ENCODE assay signal across 8 cellular contexts in the genomic region with DNA sequence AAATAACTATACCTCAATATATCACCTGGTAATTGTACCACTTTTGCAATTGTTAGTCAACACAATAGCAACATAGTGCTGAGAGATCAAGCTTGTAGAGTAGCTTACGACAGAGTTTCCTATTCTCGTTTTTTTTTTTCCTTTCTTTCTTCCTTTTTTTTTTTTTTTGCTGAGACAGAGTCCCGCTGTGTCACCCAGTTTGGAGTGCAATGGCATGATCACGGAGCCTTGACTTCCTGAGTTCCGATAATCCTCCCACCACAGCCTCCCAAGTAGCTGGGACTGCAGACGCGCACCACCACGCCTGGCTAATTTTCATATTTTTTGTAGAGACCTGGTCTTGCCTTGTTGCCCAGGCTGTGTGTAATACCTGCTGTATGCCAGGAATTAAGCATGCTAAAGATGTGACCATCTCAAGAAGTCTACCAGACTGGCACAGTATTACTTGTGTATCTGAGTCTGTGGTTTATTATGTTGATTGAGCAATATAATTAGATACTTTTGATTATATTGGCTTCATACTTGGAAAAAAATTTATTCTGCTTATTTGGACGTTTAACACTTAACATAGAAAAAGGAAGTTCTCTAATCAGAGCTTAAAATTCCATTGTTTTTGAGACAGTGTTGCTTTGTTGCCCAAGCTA. TPM values are rescaled to one million over a fixed set of nuclear protein-coding genes. Genes with fewer than 3 reads are reported as not detected.
DNase-seq lines count a peak whose midpoint lies in the region; TF ChIP-seq lines count a peak whose summit lies in the region.

No MANE protein-coding gene starts in this region.

- TF ChIP-seq EP300 in neural cell (conservative IDR thresholded peaks at IDR 0.05; ENCODE audit: poor library complexity, severe bottlenecking) (no peak), transverse colon (IDR thresholded peaks at IDR 0.05; ENCODE audit: low read depth) (no peak)

- 51 to 55% methylated on average over 6 to 9 of the region's 9 CpGs for WGBS in transverse colon (ENCODE audit: low coverage in 1 of 2), 2 donors

- H3F3A ChIP-seq in MM.1S (ENCODE audit: insufficient read depth, low read length) = peaks cover 33% of the 10 kb centered on the region
- H3F3A ChIP-seq in neural cell (ENCODE audit: insufficient read depth, low read length, poor library complexity, severe bottlenecking) = peaks cover 3% of the 10 kb centered on the region

- H3K27ac Mint-ChIP-seq in activated naive CD8-positive, alpha-beta T cell = peak overlapping the region; percentile 74

- H3K27me3 ChIP-seq in MM.1S (replicated peaks; ENCODE audit: insufficient read depth, low read length) (no peaks in the 10 kb centered on the region), neural cell (ENCODE audit: insufficient read depth, low read depth, low read length) (no peaks in the 10 kb centered on the region), H7 (ENCODE audit: control insufficient read depth, insufficient read depth, low read length) (no peaks in the 10 kb centered on the region), transverse colon (no peaks in the 10 kb centered on the region)

- peak; percentile 91 for DNase-seq in GF-D8 (lab: John Stamatoyannopoulos, UW)
- DNase-seq in MM.1S = no peak
- DNase-seq in DMS114 treated with DMSO at 0.1 percent for 48 hours (lab: John Stamatoyannopoulos, UW; ENCODE audit: unreplicated experiment) = no peak
- no peak for DNase-seq in H7
- no peak for DNase-seq in HCEC 1CT
- DNase-seq in transverse colon = no peak

- H3K9ac ChIP-seq in MM.1S (ENCODE audit: low read length) = peak overlapping the region; percentile 96; the same call in 1 of the 2 replicates
- H3K9ac ChIP-seq in neural cell (ENCODE audit: low read length) = no peak overlapping the region

- H3K4me2 ChIP-seq in MM.1S (ENCODE audit: low read depth, low read length) (peak overlapping the region; percentile 52), neural cell (ENCODE audit: low read length) (no peak overlapping the region)

- peaks cover 85% of the 10 kb centered on the region for H3K4me1 Mint-ChIP-seq in activated naive CD8-positive, alpha-beta T cell (ENCODE audit: low read depth)

- H3K9me3 Mint-ChIP-seq in activated naive CD8-positive, alpha-beta T cell (ENCODE audit: low read depth) = no peaks in the 10 kb centered on the region

- H3K36me3 ChIP-seq in MM.1S (replicated peaks; ENCODE audit: insufficient read depth, low read length) (peaks cover 11% of the 10 kb centered on the region; the same call in 1 of the 2 replicates), neural cell (ENCODE audit: insufficient read depth, low read length) (no peaks in the 10 kb centered on the region), H7 (replicated peaks; ENCODE audit: control insufficient read depth, insufficient read depth, low read length) (no peaks in the 10 kb centered on the region), transverse colon (no peaks in the 10 kb centered on the region)

- H2AFZ ChIP-seq in MM.1S (ENCODE audit: low read length) (no peak overlapping the region), neural cell (ENCODE audit: low read depth, low read length) (no peak overlapping the region)

- peak overlapping the region; percentile 96 for H3K4me3 ChIP-seq in MM.1S (ENCODE audit: low read length)
- H3K4me3 ChIP-seq in neural cell (ENCODE audit: low read length) = peak overlapping the region; percentile 97
- no peak overlapping the region for H3K4me3 ChIP-seq in H7 (ENCODE audit: insufficient read depth, low read depth, low read length)
- peak overlapping the region in 1 of 4 donors; percentile 2 for H3K4me3 ChIP-seq in transverse colon

- H3K4me3 Mint-ChIP-seq in activated naive CD8-positive, alpha-beta T cell = peak overlapping the region; percentile 98

- peaks cover 48% of the 10 kb centered on the region for H4K20me1 ChIP-seq in MM.1S (ENCODE audit: insufficient read depth, low read length)
- H4K20me1 ChIP-seq in neural cell (ENCODE audit: insufficient read depth) = no peaks in the 10 kb centered on the region

- no peak for TF ChIP-seq RAD21 in neural cell (conservative IDR thresholded peaks at IDR 0.05)

- no peak overlapping the region; the same call in 1 of the 2 replicates for H3K27ac ChIP-seq in MM.1S (ENCODE audit: low read length)
- no peak overlapping the region for H3K27ac ChIP-seq in neural cell (ENCODE audit: low read length)
- H3K27ac ChIP-seq in transverse colon = peak overlapping the region in 1 of 4 donors; percentile 96

- no peak for TF ChIP-seq POLR2A in transverse colon (IDR thresholded peaks at IDR 0.05)

- H3K27me3 Mint-ChIP-seq in activated naive CD8-positive, alpha-beta T cell = no peaks in the 10 kb centered on the region

- TF ChIP-seq CTCF in MM.1S (IDR thresholded peaks at IDR 0.05; ENCODE audit: low read length) = no peak
- TF ChIP-seq CTCF in neural cell (IDR thresholded peaks at IDR 0.05; ENCODE audit: poor library complexity, severe bottlenecking) = no peak
- no peak for TF ChIP-seq CTCF in transverse colon (IDR thresholded peaks at IDR 0.05)

- H3K9me2 ChIP-seq in MM.1S (replicated peaks; ENCODE audit: insufficient read depth, low read length) (no peaks in the 10 kb centered on the region), neural cell (ENCODE audit: insufficient read depth, low read length) (no peaks in the 10 kb centered on the region)

- intact Hi-C loops in transverse colon (cut with DNase I; ENCODE audit: low total_unique reads) = no loop called here

- peaks cover 19% of the 10 kb centered on the region for H3K36me3 Mint-ChIP-seq in activated naive CD8-positive, alpha-beta T cell

- peaks cover 100% of the 10 kb centered on the region for H3K79me2 ChIP-seq in MM.1S (ENCODE audit: low read length)
- peaks cover 74% of the 10 kb centered on the region for H3K79me2 ChIP-seq in neural cell (replicated peaks; ENCODE audit: insufficient read depth, low read length)

- H3K9me3 ChIP-seq in MM.1S (replicated peaks; ENCODE audit: insufficient read depth, low read length) = no peaks in the 10 kb centered on the region
- H3K9me3 ChIP-seq in neural cell (ENCODE audit: low read length) = no peaks in the 10 kb centered on the region
- H3K9me3 ChIP-seq in transverse colon = no peaks in the 10 kb centered on the region

- in situ Hi-C loops in transverse colon (cut with MboI; ENCODE audit: low pct_ligation_motif_present in 1 of 4, low pct_unique_long_range_greater_than_20kb in 1 of 4, low sequenced_read_pairs in 3 of 4) = loop anchor here in 1 of 4 donors (10.0 kb wide), 1 partner anchor 159 kb away; the partner anchor contains the start of gene SIAH2

- H3K4me1 ChIP-seq in MM.1S (ENCODE audit: low read length) (peaks cover 49% of the 10 kb centered on the region), transverse colon (peaks cover 17 to 71% (median 40%) of the 10 kb centered on the region in 4 donors)

TF ChIP-seq in neural cell, 6 proteins besides CTCF, POLR2A, EP300 and RAD21:
- no peak for TF ChIP-seq POLR2AphosphoS5 (IDR thresholded peaks at IDR 0.05)
- TF ChIP-seq EZH2 (IDR thresholded peaks at IDR 0.05; ENCODE audit: borderline replicate concordance, insufficient read depth, low read length, poor library complexity, severe bottlenecking) = no peak
- TF ChIP-seq MXI1 (conservative IDR thresholded peaks at IDR 0.05; ENCODE audit: poor library complexity, severe bottlenecking) = no peak

RNA-seq across cellular contexts. Expression of gene SELENOT, which starts 3.0 kb away (rescaled TPM):
- 249 and 268 TPM in 2 replicates for polyA plus RNA-seq in neural cell
- polyA minus RNA-seq in neural cell = 125 and 171 TPM in 2 replicates
- 106 and 140 TPM in 2 replicates for total RNA-seq in H7 (2014; rRNA removed; shearing (Covaris generic))
- total RNA-seq in transverse colon = 100 to 1,000 TPM in 2 of 4 donors, 10 to 100 TPM in 2; 36.3 to 149 (median 95.1) TPM

RNA-seq across cellular contexts. Expression of gene EIF2A, which starts 59.5 kb away (rescaled TPM):
- polyA plus RNA-seq in neural cell = 67.9 and 82.6 TPM in 2 replicates
- 104 and 118 TPM in 2 replicates for polyA minus RNA-seq in neural cell
- total RNA-seq in H7 (2014; rRNA removed; shearing (Covaris generic)) = 81.3 and 141 TPM in 2 replicates
- 100 to 1,000 TPM in 1 of 4 donors, 10 to 100 TPM in 3; 20.9 to 132 (median 72.2) TPM for total RNA-seq in transverse colon

RNA-seq across cellular contexts. Expression of gene SERP1, which starts 59.8 kb away (rescaled TPM):
- 106 and 120 TPM in 2 replicates for polyA plus RNA-seq in neural cell
- 126 and 144 TPM in 2 replicates for polyA minus RNA-seq in neural cell
- total RNA-seq in H7 (2014; rRNA removed; shearing (Covaris generic)) = 133 and 143 TPM in 2 replicates
- 100 to 1,000 TPM in 3 of 4 donors, 10 to 100 TPM in 1; 96.9 to 341 (median 275) TPM for total RNA-seq in transverse colon
